In the genomic region with DNA sequence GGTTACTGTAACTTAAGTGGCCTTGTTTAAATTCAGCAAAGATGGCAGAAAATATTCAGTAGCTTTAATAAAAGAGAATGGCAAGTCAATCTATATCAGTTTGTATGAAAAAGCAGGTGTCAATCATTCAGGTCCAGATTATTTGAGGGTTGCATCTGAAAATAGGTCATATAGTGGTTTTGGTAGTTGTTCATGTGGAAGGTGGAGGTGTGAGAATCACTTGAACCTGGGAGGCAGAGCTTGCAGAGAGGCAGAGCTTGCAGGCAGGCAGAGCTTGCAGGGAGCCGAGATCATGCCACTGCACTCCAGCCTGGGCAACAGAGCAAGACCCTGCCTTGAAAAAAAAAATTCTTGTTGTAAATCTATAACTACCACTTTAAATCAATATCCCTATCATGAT, we compare ENCODE assay signal across 25 cellular contexts.
"Had no signal": no experiment of that assay in that cellular context is flagged by ENCODE, and none has a peak within 500 bp of the region (broad histone marks: within the 10 kb centered on the region; RNA-seq: fewer than 3 reads in every experiment).

No MANE protein-coding gene starts in this region.

- DNase-seq: colonic mucosa; dermis blood vessel endothelial cell; endodermal cell; erythroblast; foreskin melanocyte; heart left ventricle; hippocampal formation; kidney glomerular epithelial cell; mesendoderm; naive B cell; nucleus accumbens; pancreas; right cardiac atrium; stimulated activated CD4-positive, alpha-beta T cell treated with anti-CD3 and anti-CD28 coated beads, Interleukin-2, amount 100 ng/mL, for 48 hours; stimulated activated CD8-positive, alpha-beta memory T cell treated with anti-CD3 and anti-CD28 coated beads, Interleukin-4, amount 100 ng/mL, for 48 hours; upper lobe of right lung had no signal

- H3K4me1 ChIP-seq: colonic mucosa, tibial nerve, vagina had no signal

- H3K27me3 Mint-ChIP-seq: progenitor cell of endocrine pancreas; stimulated activated naive CD8-positive, alpha-beta T cell treated with anti-CD3 and anti-CD28 coated beads, Interleukin-15, Interleukin-2, amounts not matched to agents 100 ng/mL and 50 ng/mL, for 24 hours had no signal

- H3K36me3 ChIP-seq: colonic mucosa, heart left ventricle, neural progenitor cell, pancreas, tibial nerve, upper lobe of right lung, vagina had no signal

- H3K9ac ChIP-seq: neural progenitor cell had no signal

- H3K4me2 ChIP-seq: neural progenitor cell, smooth muscle cell had no signal

- H3K27ac ChIP-seq: colonic mucosa, heart left ventricle, neural progenitor cell, pancreas, tibial nerve, upper lobe of right lung, vagina had no signal

- H3K27me3 ChIP-seq: colonic mucosa, heart left ventricle, neural progenitor cell, pancreas, tibial nerve, upper lobe of right lung, vagina had no signal

- H3K9me3 Mint-ChIP-seq: naive B cell; stimulated activated memory B cell treated with anti-CD40 and anti-IgM and Interleukin-4, amounts not matched to agents 10 μg/mL and 1 μg/mL and 100 μg/mL, for 72 hours; stimulated activated naive CD8-positive, alpha-beta T cell treated with anti-CD3 and anti-CD28 coated beads, Interleukin-15, Interleukin-2, amounts not matched to agents 100 ng/mL and 50 ng/mL, for 24 hours had no signal

- FAIRE-seq: endothelial cell of umbilical vein, islet of Langerhans, pancreas had no signal

- H3K9me3 ChIP-seq: colonic mucosa, heart left ventricle, pancreas, tibial nerve, upper lobe of right lung, vagina had no signal

- H2AFZ ChIP-seq: neural progenitor cell had no signal

- H3K4me1 Mint-ChIP-seq: endodermal cell had no signal

- H3K27ac Mint-ChIP-seq: endodermal cell; naive B cell; neural progenitor cell; progenitor cell of endocrine pancreas; stimulated activated memory B cell treated with anti-CD40 and anti-IgM and Interleukin-4, amounts not matched to agents 10 μg/mL and 1 μg/mL and 100 μg/mL, for 72 hours; stimulated activated naive CD8-positive, alpha-beta T cell treated with anti-CD3 and anti-CD28 coated beads, Interleukin-15, Interleukin-2, amounts not matched to agents 100 ng/mL and 50 ng/mL, for 24 hours had no signal

- H3K4me3 ChIP-seq: colonic mucosa, heart left ventricle, neural progenitor cell, pancreas, smooth muscle cell, tibial nerve, upper lobe of right lung, vagina had no signal

- ATAC-seq: heart left ventricle; pancreas; right cardiac atrium; stimulated activated memory B cell treated with anti-CD40 and anti-IgM and Interleukin-4, amounts not matched to agents 10 μg/mL and 1 μg/mL and 100 μg/mL, for 72 hours; upper lobe of right lung had no signal

- H3K4me3 Mint-ChIP-seq: endodermal cell; naive B cell; neural progenitor cell; stimulated activated memory B cell treated with anti-CD40 and anti-IgM and Interleukin-4, amounts not matched to agents 10 μg/mL and 1 μg/mL and 100 μg/mL, for 72 hours; stimulated activated naive CD8-positive, alpha-beta T cell treated with anti-CD3 and anti-CD28 coated beads, Interleukin-15, Interleukin-2, amounts not matched to agents 100 ng/mL and 50 ng/mL, for 24 hours had no signal

- H3K36me3 Mint-ChIP-seq: stimulated activated memory B cell treated with anti-CD40 and anti-IgM and Interleukin-4, amounts not matched to agents 10 μg/mL and 1 μg/mL and 100 μg/mL, for 72 hours had no signal
